Comparison of ENCODE assay signal across 33 cellular contexts in the genomic region with DNA sequence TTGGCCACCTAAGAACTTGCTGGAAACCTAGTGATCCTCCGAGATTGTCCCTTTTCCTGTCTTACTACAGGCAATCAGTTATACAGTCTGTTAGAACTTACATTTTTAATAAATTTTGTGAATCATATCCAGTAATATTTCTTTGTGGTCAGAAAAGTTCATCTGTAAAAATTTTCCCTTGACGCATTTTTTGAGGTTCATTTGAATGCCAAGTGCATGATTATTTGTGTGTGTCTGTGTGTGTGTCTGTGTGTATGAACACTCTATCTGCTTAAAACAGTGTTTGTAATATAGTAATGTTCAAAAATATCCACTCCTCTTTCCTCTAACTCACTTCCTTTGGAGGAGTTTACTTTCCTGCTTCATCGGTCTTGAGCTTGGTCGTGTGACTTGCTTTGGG.
"Had no signal": no experiment of that assay in that cellular context is flagged by ENCODE, and none has a peak within 500 bp of the region (broad histone marks: within the 10 kb centered on the region; RNA-seq: fewer than 3 reads in every experiment).

No MANE protein-coding gene starts in this region.

- H3K4me3 Mint-ChIP-seq: activated B cell treated with CpG ODN at 0.5 μM for 24 hours; activated CD4-positive, alpha-beta memory T cell treated with anti-CD3 and anti-CD28 coated beads for 36 hours; activated CD4-positive, alpha-beta T cell treated with anti-CD3 and anti-CD28 coated beads, Interleukin-2, amount 10 ng/mL, durations not matched to agents 24 days and 14 days; activated CD8-positive, alpha-beta T cell treated with anti-CD3 and anti-CD28 coated beads, Interleukin-2, amount 10 ng/mL, durations not matched to agents 7 days and 5 days; activated naive CD4-positive, alpha-beta T cell treated with anti-CD3 and anti-CD28 coated beads, Interleukin-2, amount 50 U/mL, for 24 hours; activated naive CD8-positive, alpha-beta T cell treated with anti-CD3 and anti-CD28 coated beads for 36 hours; activated naive CD8-positive, alpha-beta T cell treated with anti-CD3 and anti-CD28 coated beads, Interleukin-2, amount 50 U/mL, for 24 hours; activated T-cell treated with anti-CD3 and anti-CD28 coated beads, Interleukin-2, amount 50 U/mL, for 24 hours; activated T-cell treated with anti-CD3 and anti-CD28 coated beads, Interleukin-2, amount 50 U/mL, for 72 hours; dendritic cell treated with granulocyte-macrophage colony-stimulating factor and Interleukin-4, amounts not matched to agents 40 ng/mL and 50 ng/mL, for 4 days; endodermal cell; T-helper 17 cell; T-helper 2 cell treated with Interferon-gamma antibody and Interleukin-4, amounts not matched to agents 5 μg/mL and 100 μg/mL, for 36 hours had no signal

- H3K27me3 ChIP-seq: adrenal gland, ascending aorta, cardiac muscle cell, esophagus muscularis mucosa had no signal

- H3K36me3 ChIP-seq: adrenal gland, ascending aorta, cardiac muscle cell, esophagus muscularis mucosa, WERI-Rb-1 had no signal

- H3K27ac ChIP-seq: adrenal gland, ascending aorta, cardiac muscle cell, coronary artery, dorsolateral prefrontal cortex, esophagus muscularis mucosa, WERI-Rb-1 had no signal

- ATAC-seq: activated CD4-positive, CD25-positive, alpha-beta regulatory T cell treated with anti-CD3 and anti-CD28 coated beads, Interleukin-2, amount 50 U/mL, for 24 hours; activated CD8-positive, alpha-beta T cell treated with anti-CD3 and anti-CD28 coated beads, Interleukin-2, amount 10 ng/mL, durations not matched to agents 7 days and 5 days; activated naive CD8-positive, alpha-beta T cell treated with anti-CD3 and anti-CD28 coated beads, Interleukin-2, amount 50 U/mL, for 24 hours; activated T-cell treated with anti-CD3 and anti-CD28 coated beads, Interleukin-2, amount 50 U/mL, for 72 hours; T-helper 17 cell had no signal

- H3K27me3 Mint-ChIP-seq: activated B cell treated with CpG ODN at 0.5 μM for 24 hours; activated CD4-positive, alpha-beta memory T cell treated with anti-CD3 and anti-CD28 coated beads for 36 hours; activated CD4-positive, alpha-beta T cell treated with anti-CD3 and anti-CD28 coated beads, Interleukin-2, amount 10 ng/mL, durations not matched to agents 24 days and 14 days; activated naive CD4-positive, alpha-beta T cell treated with anti-CD3 and anti-CD28 coated beads, Interleukin-2, amount 50 U/mL, for 24 hours; activated naive CD8-positive, alpha-beta T cell treated with anti-CD3 and anti-CD28 coated beads for 36 hours; activated naive CD8-positive, alpha-beta T cell treated with anti-CD3 and anti-CD28 coated beads, Interleukin-2, amount 50 U/mL, for 24 hours; activated T-cell treated with anti-CD3 and anti-CD28 coated beads, Interleukin-2, amount 50 U/mL, for 24 hours; dendritic cell treated with granulocyte-macrophage colony-stimulating factor and Interleukin-4, amounts not matched to agents 40 ng/mL and 50 ng/mL, for 4 days; T-helper 17 cell had no signal

- DNase-seq: activated B cell treated with CpG ODN at 0.5 μM for 24 hours; activated CD4-positive, alpha-beta memory T cell treated with anti-CD3 and anti-CD28 coated beads for 36 hours; activated CD4-positive, alpha-beta T cell treated with anti-CD3 and anti-CD28 coated beads, Interleukin-2, amount 10 ng/mL, durations not matched to agents 24 days and 14 days; activated CD8-positive, alpha-beta memory T cell treated with anti-CD3 and anti-CD28 coated beads, Interleukin-2, amount 50 U/mL, for 48 hours; activated CD8-positive, alpha-beta T cell treated with anti-CD3 and anti-CD28 coated beads, Interleukin-2, amount 10 ng/mL, durations not matched to agents 7 days and 5 days; activated gamma-delta T cell; activated naive CD4-positive, alpha-beta T cell; activated naive CD8-positive, alpha-beta T cell treated with anti-CD3 and anti-CD28 coated beads for 36 hours; activated naive CD8-positive, alpha-beta T cell treated with anti-CD3 and anti-CD28 coated beads, Interleukin-2, amount 50 U/mL, for 24 hours; activated T-cell treated with anti-CD3 and anti-CD28 coated beads for 4 hours; activated T-cell treated with anti-CD3 and anti-CD28 coated beads, Interleukin-2, amount 50 U/mL, for 24 hours; activated T-cell treated with anti-CD3 and anti-CD28 coated beads, Interleukin-2, amount 50 U/mL, for 72 hours; adrenal gland; central memory CD4-positive, alpha-beta T cell; cerebellar nuclear complex; dorsolateral prefrontal cortex; effector memory CD4-positive, alpha-beta T cell; endodermal cell; erythroblast; foreskin fibroblast; head of caudate nucleus; T-helper 1 cell; T-helper 17 cell; T1000; WERI-Rb-1 had no signal

- H3K4me1 Mint-ChIP-seq: activated B cell treated with CpG ODN at 0.5 μM for 24 hours; activated CD4-positive, alpha-beta T cell treated with anti-CD3 and anti-CD28 coated beads, Interleukin-2, amount 10 ng/mL, durations not matched to agents 24 days and 14 days; activated naive CD4-positive, alpha-beta T cell treated with anti-CD3 and anti-CD28 coated beads, Interleukin-2, amount 50 U/mL, for 24 hours; activated naive CD8-positive, alpha-beta T cell treated with anti-CD3 and anti-CD28 coated beads for 36 hours; activated naive CD8-positive, alpha-beta T cell treated with anti-CD3 and anti-CD28 coated beads, Interleukin-2, amount 50 U/mL, for 24 hours; endodermal cell; T-helper 17 cell had no signal

- H3K4me1 ChIP-seq: adrenal gland, ascending aorta, esophagus muscularis mucosa had no signal

- H3K36me3 Mint-ChIP-seq: activated CD4-positive, alpha-beta memory T cell treated with anti-CD3 and anti-CD28 coated beads for 36 hours; activated naive CD4-positive, alpha-beta T cell treated with anti-CD3 and anti-CD28 coated beads, Interleukin-2, amount 50 U/mL, for 24 hours; activated naive CD8-positive, alpha-beta T cell treated with anti-CD3 and anti-CD28 coated beads for 36 hours had no signal

- H3K9me3 ChIP-seq: adrenal gland, ascending aorta, esophagus muscularis mucosa had no signal

- H3K27ac Mint-ChIP-seq: activated B cell treated with CpG ODN at 0.5 μM for 24 hours; activated CD4-positive, alpha-beta memory T cell treated with anti-CD3 and anti-CD28 coated beads for 36 hours; activated CD4-positive, alpha-beta T cell treated with anti-CD3 and anti-CD28 coated beads, Interleukin-2, amount 10 ng/mL, durations not matched to agents 24 days and 14 days; activated CD8-positive, alpha-beta T cell treated with anti-CD3 and anti-CD28 coated beads, Interleukin-2, amount 10 ng/mL, durations not matched to agents 7 days and 5 days; activated naive CD4-positive, alpha-beta T cell treated with anti-CD3 and anti-CD28 coated beads, Interleukin-2, amount 50 U/mL, for 24 hours; activated naive CD8-positive, alpha-beta T cell treated with anti-CD3 and anti-CD28 coated beads for 36 hours; activated naive CD8-positive, alpha-beta T cell treated with anti-CD3 and anti-CD28 coated beads, Interleukin-2, amount 50 U/mL, for 24 hours; activated T-cell treated with anti-CD3 and anti-CD28 coated beads, Interleukin-2, amount 50 U/mL, for 24 hours; activated T-cell treated with anti-CD3 and anti-CD28 coated beads, Interleukin-2, amount 50 U/mL, for 72 hours; dendritic cell treated with granulocyte-macrophage colony-stimulating factor and Interleukin-4, amounts not matched to agents 40 ng/mL and 50 ng/mL, for 4 days; endodermal cell; T-helper 17 cell; T-helper 2 cell treated with Interferon-gamma antibody and Interleukin-4, amounts not matched to agents 5 μg/mL and 100 μg/mL, for 36 hours had no signal

- H3K4me3 ChIP-seq: adrenal gland, ascending aorta, cardiac muscle cell, coronary artery, dorsolateral prefrontal cortex, esophagus muscularis mucosa had no signal
